In genomic region chr2:159157361-159158045, GRCh38 we compare ENCODE assay signal across 1 cellular context.
TF ChIP-seq lines count a peak whose summit lies in the region.

No MANE protein-coding gene starts in this region.

TF ChIP-seq in GM12878, 131 proteins besides CTCF, POLR2A, EP300 and RAD21 (continued from another document):
- TF ChIP-seq FOS (IDR thresholded peaks at IDR 0.05; ENCODE audit: borderline replicate concordance, extremely low read depth, insufficient read length), result no peak
- no peak for TF ChIP-seq ZBTB11 (CRISPR knock-in tag; IDR thresholded peaks at IDR 0.05)
- TF ChIP-seq USF2 (IDR thresholded peaks at IDR 0.05; ENCODE audit: borderline replicate concordance, low read depth, low read length), result no peak
- no peak for TF ChIP-seq CBX5 (IDR thresholded peaks at IDR 0.05; ENCODE audit: low read depth)
- no peak for TF ChIP-seq ZNF384 (IDR thresholded peaks at IDR 0.05; ENCODE audit: borderline replicate concordance, low read depth, low read length)
- no peak for TF ChIP-seq ELK1 (IDR thresholded peaks at IDR 0.05; ENCODE audit: low read depth, low read length)
- TF ChIP-seq ETV6 (conservative IDR thresholded peaks at IDR 0.05 in 1 of 2, IDR thresholded peaks at IDR 0.05 in 1 of 2; ENCODE audit: borderline replicate concordance in 1 of 2, low read depth in 1 of 2), result no peak
- no peak for TF ChIP-seq IRF3 (IDR thresholded peaks at IDR 0.05)
- TF ChIP-seq ZNF592 (IDR thresholded peaks at IDR 0.05), result no peak
